ENCODE assay signal across 1 cellular context in genomic region chr15:71274448-71274798, GRCh38.
TF ChIP-seq lines count a peak whose summit lies in the region.

No MANE protein-coding gene starts in this region.

TF ChIP-seq in HepG2, 621 proteins besides CTCF, POLR2A, EP300 and RAD21:
- no peak for TF ChIP-seq ZBTB33 (CRISPR knock-in tag; IDR thresholded peaks at IDR 0.05)
- no peak for TF ChIP-seq ZNF160 (CRISPR knock-in tag; IDR thresholded peaks at IDR 0.05)
- TF ChIP-seq ATF7 (IDR thresholded peaks at IDR 0.05), result no peak
- TF ChIP-seq ATF7 (CRISPR knock-in tag; IDR thresholded peaks at IDR 0.05), result no peak
- no peak for TF ChIP-seq ZNF230 (CRISPR knock-in tag; IDR thresholded peaks at IDR 0.05)
- TF ChIP-seq HINFP (CRISPR knock-in tag; IDR thresholded peaks at IDR 0.05; ENCODE audit: low read depth), result no peak
- no peak for TF ChIP-seq ZNF264 (CRISPR knock-in tag; IDR thresholded peaks at IDR 0.05)
- no peak for TF ChIP-seq DNMT1 (CRISPR knock-in tag; IDR thresholded peaks at IDR 0.05)
- TF ChIP-seq TFDP1 (CRISPR knock-in tag; IDR thresholded peaks at IDR 0.05; ENCODE audit: borderline replicate concordance), result no peak
- no peak for TF ChIP-seq ZNF780A (CRISPR knock-in tag; IDR thresholded peaks at IDR 0.05)
- no peak for TF ChIP-seq ZNF205 (CRISPR knock-in tag; IDR thresholded peaks at IDR 0.05)
- no peak for TF ChIP-seq DR1 (CRISPR knock-in tag; IDR thresholded peaks at IDR 0.05)
- TF ChIP-seq ZNF512 (CRISPR knock-in tag; IDR thresholded peaks at IDR 0.05), result no peak
- TF ChIP-seq ATF5 (CRISPR knock-in tag; IDR thresholded peaks at IDR 0.05; ENCODE audit: low read depth), result no peak
- no peak for TF ChIP-seq RARA (CRISPR knock-in tag; IDR thresholded peaks at IDR 0.05)
- no peak for TF ChIP-seq ZNF597 (CRISPR knock-in tag; IDR thresholded peaks at IDR 0.05)
- no peak for TF ChIP-seq MXI1 (IDR thresholded peaks at IDR 0.05; ENCODE audit: borderline replicate concordance, low read depth, low read length)
- TF ChIP-seq ZNF441 (CRISPR knock-in tag; IDR thresholded peaks at IDR 0.05; ENCODE audit: borderline replicate concordance), result no peak
- TF ChIP-seq HNRNPH1 (optimal IDR thresholded peaks at IDR 0.05; ENCODE audit: low read depth, low read length), result no peak
- TF ChIP-seq HOXA9 (CRISPR knock-in tag; IDR thresholded peaks at IDR 0.05; ENCODE audit: borderline replicate concordance), result no peak
